ENCODE assay signal across 1 cellular context in the genomic region with DNA sequence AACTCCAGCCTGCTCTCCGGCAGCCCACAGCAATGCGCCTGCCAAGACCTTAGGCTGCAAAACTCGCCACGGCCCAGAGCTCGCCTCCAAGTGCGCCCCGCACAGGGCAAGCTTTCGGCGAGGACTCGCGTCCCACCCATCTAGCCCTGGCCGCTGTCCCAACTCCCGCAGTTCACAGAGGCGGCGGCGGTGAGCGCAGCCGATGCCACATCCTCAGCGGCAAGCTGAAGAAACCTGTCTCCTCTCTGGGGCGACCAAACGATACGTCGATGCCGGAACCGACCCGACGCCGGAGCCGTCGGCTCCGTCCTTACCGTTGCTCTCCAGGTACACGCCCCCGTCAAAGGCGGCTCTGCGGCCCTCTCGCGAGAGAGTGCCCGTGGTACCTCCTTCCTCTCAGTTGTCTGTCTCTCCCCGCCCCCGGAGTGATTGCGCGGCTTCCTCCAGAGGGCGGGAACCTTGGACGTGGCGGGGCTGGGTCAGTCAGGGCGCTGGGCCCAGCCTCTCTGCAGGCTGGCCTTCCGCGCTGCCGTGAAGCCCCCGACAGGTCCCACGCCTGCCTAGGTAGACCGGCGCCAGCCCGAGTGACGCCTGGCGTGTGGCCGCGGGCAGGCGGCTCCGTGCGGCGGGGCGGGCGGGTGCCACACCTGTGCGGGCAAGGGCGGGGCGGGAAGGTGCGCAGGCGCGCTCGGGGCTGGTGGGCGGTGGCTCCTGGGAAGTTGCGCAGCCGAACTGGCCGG.
TF ChIP-seq lines count a peak whose summit lies in the region.

No MANE protein-coding gene starts in this region.

TF ChIP-seq in A549, 52 proteins besides CTCF, POLR2A, EP300 and RAD21 (continued from another document):
- TF ChIP-seq, protein P1, sequence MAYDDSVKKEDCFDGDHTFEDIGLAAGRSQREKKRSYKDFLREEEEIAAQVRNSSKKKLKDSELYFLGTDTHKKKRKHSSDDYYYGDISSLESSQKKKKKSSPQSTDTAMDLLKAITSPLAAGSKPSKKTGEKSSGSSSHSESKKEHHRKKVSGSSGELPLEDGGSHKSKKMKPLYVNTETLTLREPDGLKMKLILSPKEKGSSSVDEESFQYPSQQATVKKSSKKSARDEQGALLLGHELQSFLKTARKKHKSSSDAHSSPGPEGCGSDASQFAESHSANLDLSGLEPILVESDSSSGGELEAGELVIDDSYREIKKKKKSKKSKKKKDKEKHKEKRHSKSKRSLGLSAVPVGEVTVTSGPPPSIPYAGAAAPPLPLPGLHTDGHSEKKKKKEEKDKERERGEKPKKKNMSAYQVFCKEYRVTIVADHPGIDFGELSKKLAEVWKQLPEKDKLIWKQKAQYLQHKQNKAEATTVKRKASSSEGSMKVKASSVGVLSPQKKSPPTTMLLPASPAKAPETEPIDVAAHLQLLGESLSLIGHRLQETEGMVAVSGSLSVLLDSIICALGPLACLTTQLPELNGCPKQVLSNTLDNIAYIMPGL (CRISPR knock-in tag; IDR thresholded peaks at IDR 0.05; ENCODE audit: borderline replicate concordance), result no peak
- TF ChIP-seq, protein P2, sequence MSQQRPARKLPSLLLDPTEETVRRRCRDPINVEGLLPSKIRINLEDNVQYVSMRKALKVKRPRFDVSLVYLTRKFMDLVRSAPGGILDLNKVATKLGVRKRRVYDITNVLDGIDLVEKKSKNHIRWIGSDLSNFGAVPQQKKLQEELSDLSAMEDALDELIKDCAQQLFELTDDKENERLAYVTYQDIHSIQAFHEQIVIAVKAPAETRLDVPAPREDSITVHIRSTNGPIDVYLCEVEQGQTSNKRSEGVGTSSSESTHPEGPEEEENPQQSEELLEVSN (IDR thresholded peaks at IDR 0.05; ENCODE audit: borderline replicate concordance, low read depth), result peak; percentile 29; the same call in 1 of the 2 replicates
- TF ChIP-seq, protein P3, sequence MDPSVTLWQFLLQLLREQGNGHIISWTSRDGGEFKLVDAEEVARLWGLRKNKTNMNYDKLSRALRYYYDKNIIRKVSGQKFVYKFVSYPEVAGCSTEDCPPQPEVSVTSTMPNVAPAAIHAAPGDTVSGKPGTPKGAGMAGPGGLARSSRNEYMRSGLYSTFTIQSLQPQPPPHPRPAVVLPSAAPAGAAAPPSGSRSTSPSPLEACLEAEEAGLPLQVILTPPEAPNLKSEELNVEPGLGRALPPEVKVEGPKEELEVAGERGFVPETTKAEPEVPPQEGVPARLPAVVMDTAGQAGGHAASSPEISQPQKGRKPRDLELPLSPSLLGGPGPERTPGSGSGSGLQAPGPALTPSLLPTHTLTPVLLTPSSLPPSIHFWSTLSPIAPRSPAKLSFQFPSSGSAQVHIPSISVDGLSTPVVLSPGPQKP (IDR thresholded peaks at IDR 0.05; ENCODE audit: low read depth, low read length), result no peak
- TF ChIP-seq HEYL (CRISPR knock-in tag; IDR thresholded peaks at IDR 0.05) (no peak), ZC3H11A (IDR thresholded peaks at IDR 0.05) (no peak), CBX8 (IDR thresholded peaks at IDR 0.05) (no peak), SREBF2 (IDR thresholded peaks at IDR 0.05) (no peak)
- TF ChIP-seq, protein P4, sequence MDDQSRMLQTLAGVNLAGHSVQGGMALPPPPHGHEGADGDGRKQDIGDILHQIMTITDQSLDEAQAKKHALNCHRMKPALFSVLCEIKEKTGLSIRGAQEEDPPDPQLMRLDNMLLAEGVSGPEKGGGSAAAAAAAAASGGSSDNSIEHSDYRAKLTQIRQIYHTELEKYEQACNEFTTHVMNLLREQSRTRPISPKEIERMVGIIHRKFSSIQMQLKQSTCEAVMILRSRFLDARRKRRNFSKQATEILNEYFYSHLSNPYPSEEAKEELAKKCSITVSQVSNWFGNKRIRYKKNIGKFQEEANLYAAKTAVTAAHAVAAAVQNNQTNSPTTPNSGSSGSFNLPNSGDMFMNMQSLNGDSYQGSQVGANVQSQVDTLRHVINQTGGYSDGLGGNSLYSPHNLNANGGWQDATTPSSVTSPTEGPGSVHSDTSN (IDR thresholded peaks at IDR 0.05), result no peak
